8 cellular contexts compared by ENCODE assay signal in the genomic region with DNA sequence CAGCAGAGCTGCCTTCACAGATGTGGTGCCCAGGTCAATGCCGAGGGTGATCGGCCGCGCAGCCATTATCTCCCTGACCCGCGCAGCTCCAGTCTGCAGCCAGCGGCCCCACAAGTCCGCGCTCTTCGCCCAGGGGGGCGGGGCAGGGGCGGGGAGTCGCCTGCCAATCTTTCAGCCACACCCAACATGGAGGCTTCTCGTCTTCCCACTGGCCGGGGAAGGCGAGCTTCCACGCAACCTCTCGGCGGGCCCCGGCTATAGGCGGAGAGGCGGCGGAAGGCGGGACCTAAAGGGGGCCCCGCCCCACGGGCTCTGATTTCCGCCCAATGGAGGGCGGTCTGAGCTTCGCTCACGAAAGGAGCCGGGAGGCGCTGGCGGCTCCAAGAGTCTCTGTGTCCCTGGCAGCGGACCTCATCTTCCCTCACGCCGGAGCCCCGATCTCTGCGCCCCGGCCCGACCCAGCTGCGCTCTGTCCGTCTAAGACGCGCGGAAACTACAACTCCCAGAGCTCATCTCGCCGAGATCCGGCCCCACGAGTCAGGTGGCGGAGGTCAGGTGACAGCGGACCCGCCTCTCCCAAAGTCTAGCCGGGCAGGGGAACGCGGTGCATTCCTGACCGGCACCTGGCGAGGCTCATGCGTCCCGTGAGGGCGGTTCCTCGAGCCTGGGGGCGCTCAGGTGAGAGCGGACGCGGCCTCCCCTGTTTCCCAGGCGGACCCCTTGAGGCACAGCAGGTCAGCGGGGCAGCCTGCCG. TPM values are rescaled to one million over a fixed set of nuclear protein-coding genes. Genes with fewer than 3 reads are reported as not detected.
DNase-seq lines count a peak whose midpoint lies in the region; ATAC-seq, FAIRE-seq and TF ChIP-seq lines count a peak whose summit lies in the region.

Gene CTNS (plus strand): TSS at position 607 of the 754 bp plus-strand sequence. CDS start 3,447 bp downstream, outside the sequence.
A gene with protein sequence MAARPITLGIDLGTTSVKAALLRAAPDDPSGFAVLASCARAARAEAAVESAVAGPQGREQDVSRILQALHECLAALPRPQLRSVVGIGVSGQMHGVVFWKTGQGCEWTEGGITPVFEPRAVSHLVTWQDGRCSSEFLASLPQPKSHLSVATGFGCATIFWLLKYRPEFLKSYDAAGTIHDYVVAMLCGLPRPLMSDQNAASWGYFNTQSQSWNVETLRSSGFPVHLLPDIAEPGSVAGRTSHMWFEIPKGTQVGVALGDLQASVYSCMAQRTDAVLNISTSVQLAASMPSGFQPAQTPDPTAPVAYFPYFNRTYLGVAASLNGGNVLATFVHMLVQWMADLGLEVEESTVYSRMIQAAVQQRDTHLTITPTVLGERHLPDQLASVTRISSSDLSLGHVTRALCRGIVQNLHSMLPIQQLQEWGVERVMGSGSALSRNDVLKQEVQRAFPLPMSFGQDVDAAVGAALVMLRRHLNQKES (minus strand): TSS at position 97 of the 754 bp plus-strand sequence. CDS start 31 bp downstream, at position 66.

- peak within 1 kb of the TSS; percentile 89 to 97 (median 90) for H3K4me3 ChIP-seq in HepG2 (replicated peaks in 1 of 3; ENCODE audit: insufficient read depth in 1 of 3, low read depth in 2 of 3, low read length in 3 of 3)

- TF ChIP-seq EP300 in HepG2 (IDR thresholded peaks at IDR 0.05; ENCODE audit: low read depth in 2 of 2, low read length in 2 of 2) (no peak; a peak in 1 of 4 replicates), HepG2 (CRISPR knock-in tag; IDR thresholded peaks at IDR 0.05; ENCODE audit: borderline replicate concordance) (no peak)

- ATAC-seq in GM19395 (IDR thresholded peaks at IDR 0.05; ENCODE audit: unreplicated experiment) = peak; percentile 91
- ATAC-seq in HG03565 (IDR thresholded peaks at IDR 0.05; ENCODE audit: unreplicated experiment) = peak; percentile 82
- ATAC-seq in HepG2 = peak; percentile 91

- H2AFZ ChIP-seq in HepG2 (ENCODE audit: low read length) = no peak within 1 kb of the TSS

- peak; percentile 91 to 98 for TF ChIP-seq POLR2A in HepG2 (IDR thresholded peaks at IDR 0.05; ENCODE audit: insufficient read depth in 1 of 2, low read depth in 2 of 2, low read length in 2 of 2)

- no peaks in the 10 kb centered on the region; a peak in 1 of 5 replicates for H3K27me3 ChIP-seq in HepG2 (ENCODE audit: control insufficient read depth in 1 of 2, insufficient read depth in 2 of 2, low read length in 2 of 2)

- intact Hi-C loops in HepG2 (cut with micrococcal nuclease; ENCODE audit: unreplicated experiment) = no loop called here

- POLR2A ChIA-PET in HepG2 (lab: Yijun Ruan, JAX) = interaction anchor here (0.6 to 2.4 kb wide), 20 partner anchors 9 to 950 kb away, joined by 3 to 74 read pairs (median 6); partner anchors contain the start of genes CYB5D2, EMC6, HASPIN and TAX1BP3

- H3K9ac ChIP-seq in HepG2 (ENCODE audit: insufficient read depth, low read depth, low read length) = peak within 1 kb of the TSS; percentile 96

- no TSS peak for BruUV-seq in HepG2 (replicated peaks; lab: Mats Ljungman, UMichigan)

- in situ Hi-C loops in HepG2 (cut with HindIII; ENCODE audit: extremely low pct_ligation_motif_present, low pct_unique_long_range_greater_than_20kb) = no loop called here

- peak; percentile 80 for DNase-seq in NCI-H774 (lab: John Stamatoyannopoulos, UW)
- peak; percentile 90 to 92 for DNase-seq in activated CD4-positive, alpha-beta T cell treated with anti-CD3 and anti-CD28 coated beads, Interleukin-2, amount 50 U/mL, for 4 hours
- DNase-seq in dermis blood vessel endothelial cell = peak; percentile 97
- peak; percentile 95 for DNase-seq in HepG2 (ENCODE audit: low spot score)
- peak; percentile 93 for DNase-seq in stimulated activated CD4-positive, alpha-beta T cell treated with anti-CD3 and anti-CD28 coated beads, Interleukin-4, amount 100 ng/mL, for 1 hour

- H4K20me1 ChIP-seq in HepG2 (ENCODE audit: insufficient read depth, low read length) = peaks cover 13% of the 10 kb centered on the region

- TF ChIP-seq CTCF in C4-2B (conservative IDR thresholded peaks at IDR 0.05) (no peak), HepG2 (CRISPR knock-in tag; IDR thresholded peaks at IDR 0.05) (no peak)

- FAIRE-seq in HepG2 (lab: Jason Lieb, UNC) = peak; percentile 81

- H3K36me3 ChIP-seq in HepG2 (replicated peaks in 1 of 2; ENCODE audit: control insufficient read depth in 1 of 2, insufficient read depth in 2 of 2, low read length in 2 of 2) = peaks cover 3 to 9% of the 10 kb centered on the region in 2 experiments; a peak in 3 of 5 replicates

- TF ChIP-seq RAD21 in HepG2 (CRISPR knock-in tag; IDR thresholded peaks at IDR 0.05) = no peak; the same call in 1 of the 2 replicates

- H3K4me2 ChIP-seq in HepG2 (ENCODE audit: low read depth, low read length) = peak within 1 kb of the TSS; percentile 93

- H3K9me3 ChIP-seq in HepG2 (ENCODE audit: low read length) = no peaks in the 10 kb centered on the region

- CTCF ChIA-PET in HepG2 (lab: Yijun Ruan, JAX; ENCODE audit: low intra/inter-chr PET ratio, low total read pairs) = no interaction called here

- H3K79me2 ChIP-seq in HepG2 (ENCODE audit: insufficient read depth, low read length) = peaks cover 24% of the 10 kb centered on the region

- peaks cover 63% of the 10 kb centered on the region for H3K4me1 ChIP-seq in HepG2 (ENCODE audit: insufficient read depth, low read length)

- WGBS in HepG2 (ENCODE audit: low lambda C conversion rate) = 1% methylated on average over 16 of the region's 68 CpGs

- H3K27ac ChIP-seq in C4-2B (peak within 1 kb of the TSS; percentile 88), HepG2 (ENCODE audit: extremely low read length, insufficient read depth, low read length) (peak within 1 kb of the TSS; percentile 98)

TF ChIP-seq in HepG2, 621 proteins besides CTCF, POLR2A, EP300 and RAD21 (continues in another document):
- TF ChIP-seq YEATS2 (CRISPR knock-in tag; IDR thresholded peaks at IDR 0.05; ENCODE audit: borderline replicate concordance) (peak; percentile 36), DBP (CRISPR knock-in tag; IDR thresholded peaks at IDR 0.05; ENCODE audit: not compliant biosample characterization) (no peak), BCL6 (CRISPR knock-in tag; IDR thresholded peaks at IDR 0.05) (peak; percentile 33)

RNA-seq across cellular contexts. Expression of gene CTNS, which starts in this region (rescaled TPM):
- 28.2 and 37.8 TPM in 2 replicates for total RNA-seq in dermis blood vessel endothelial cell
- total RNA-seq in HepG2 (2016; rRNA removed; fragmentation: Illumina TruSeq; extraction: Trizol) = 6.5 and 13.7 TPM in 2 replicates
- total RNA-seq in HepG2 (2016; cell fraction: cytosol; rRNA removed; fragmentation: Illumina TruSeq; extraction: Trizol; ENCODE audit: low read depth) = 1.8 and 2.6 TPM in 2 replicates
- total RNA-seq in HepG2 (2016; cell fraction: insoluble cytoplasmic fraction; rRNA removed; fragmentation: Illumina TruSeq; extraction: Trizol) = 9.9 and 14.3 TPM in 2 replicates
- total RNA-seq in HepG2 (2016; cell fraction: membrane; rRNA removed; fragmentation: Illumina TruSeq; extraction: Trizol) = 6.1 and 6.2 TPM in 2 replicates
- total RNA-seq in HepG2 (2016; cell fraction: nucleus; rRNA removed; fragmentation: Illumina TruSeq; extraction: Trizol) = 11.2 and 14.3 TPM in 2 replicates
- 9.5 and 13.0 TPM in 2 replicates for polyA plus RNA-seq in HepG2 (2011; rRNA removed)
- polyA plus RNA-seq in HepG2 (2011; cell fraction: cytosol; rRNA removed) = 9.4 and 10.3 TPM in 2 replicates
- polyA plus RNA-seq in HepG2 (2011; cell fraction: nucleus; rRNA removed) = 20.7 and 23.6 TPM in 2 replicates
- 8.5 and 12.6 TPM in 2 replicates for polyA plus RNA-seq in HepG2 (2012)
- 2.0 and 2.2 TPM in 2 replicates for polyA plus RNA-seq in HepG2 (2016; cell fraction: cytosol; fragmentation: Illumina TruSeq; extraction: Trizol; ENCODE audit: low read depth)
- polyA plus RNA-seq in HepG2 (2016; cell fraction: insoluble cytoplasmic fraction; fragmentation: Illumina TruSeq; extraction: Trizol; ENCODE audit: low read depth) = 7.3 and 8.2 TPM in 2 replicates
- polyA plus RNA-seq in HepG2 (2016; cell fraction: membrane; fragmentation: Illumina TruSeq; extraction: Trizol; ENCODE audit: low read depth) = 4.5 and 5.9 TPM in 2 replicates
- polyA plus RNA-seq in HepG2 (2016; cell fraction: nucleus; fragmentation: Illumina TruSeq; extraction: Trizol; ENCODE audit: insufficient read depth, low read depth) = 20.2 and 21.3 TPM in 2 replicates
- 10.3 and 11.2 TPM in 2 replicates for polyA minus RNA-seq in HepG2 (2011; rRNA and poly(A)+ RNA removed; ENCODE audit: low replicate concordance)
- 5.1 and 6.0 TPM in 2 replicates for polyA minus RNA-seq in HepG2 (2011; cell fraction: cytosol; rRNA and poly(A)+ RNA removed)
- polyA minus RNA-seq in HepG2 (2011; cell fraction: nucleus; rRNA and poly(A)+ RNA removed) = 9.7 TPM in 2 replicates

RNA-seq across cellular contexts. Expression of the second gene that starts in this region (rescaled TPM):
- total RNA-seq in dermis blood vessel endothelial cell (21.8 and 29.0 TPM in 2 replicates), HepG2 (2016; rRNA removed; fragmentation: Illumina TruSeq; extraction: Trizol) (25.2 and 30.9 TPM in 2 replicates)
- total RNA-seq in HepG2 (2016; cell fraction: cytosol; rRNA removed; fragmentation: Illumina TruSeq; extraction: Trizol; ENCODE audit: low read depth) = 3.5 and 3.8 TPM in 2 replicates
- 25.0 and 28.4 TPM in 2 replicates for total RNA-seq in HepG2 (2016; cell fraction: insoluble cytoplasmic fraction; rRNA removed; fragmentation: Illumina TruSeq; extraction: Trizol)
- 7.6 and 8.2 TPM in 2 replicates for total RNA-seq in HepG2 (2016; cell fraction: membrane; rRNA removed; fragmentation: Illumina TruSeq; extraction: Trizol)
- 20.4 and 24.0 TPM in 2 replicates for total RNA-seq in HepG2 (2016; cell fraction: nucleus; rRNA removed; fragmentation: Illumina TruSeq; extraction: Trizol)
- 16.2 and 20.4 TPM in 2 replicates for polyA plus RNA-seq in HepG2 (2011; rRNA removed)
- polyA plus RNA-seq in HepG2 (2011; cell fraction: cytosol; rRNA removed) = 16.1 and 16.7 TPM in 2 replicates
- 27.2 and 28.1 TPM in 2 replicates for polyA plus RNA-seq in HepG2 (2011; cell fraction: nucleus; rRNA removed)
- 13.6 and 14.5 TPM in 2 replicates for polyA plus RNA-seq in HepG2 (2012)
- polyA plus RNA-seq in HepG2 (2016; cell fraction: cytosol; fragmentation: Illumina TruSeq; extraction: Trizol; ENCODE audit: low read depth) = 1.1 and 1.2 TPM in 2 replicates
- polyA plus RNA-seq in HepG2 (2016; cell fraction: insoluble cytoplasmic fraction; fragmentation: Illumina TruSeq; extraction: Trizol; ENCODE audit: low read depth) = 18.4 and 20.4 TPM in 2 replicates
- 2.5 and 3.0 TPM in 2 replicates for polyA plus RNA-seq in HepG2 (2016; cell fraction: membrane; fragmentation: Illumina TruSeq; extraction: Trizol; ENCODE audit: low read depth)
- polyA plus RNA-seq in HepG2 (2016; cell fraction: nucleus; fragmentation: Illumina TruSeq; extraction: Trizol; ENCODE audit: insufficient read depth, low read depth) = 24.9 and 27.7 TPM in 2 replicates
- polyA minus RNA-seq in HepG2 (2011; rRNA and poly(A)+ RNA removed; ENCODE audit: low replicate concordance) = 24.9 and 63.4 TPM in 2 replicates
- polyA minus RNA-seq in HepG2 (2011; cell fraction: cytosol; rRNA and poly(A)+ RNA removed) = 15.3 and 17.2 TPM in 2 replicates
- 33.7 and 38.2 TPM in 2 replicates for polyA minus RNA-seq in HepG2 (2011; cell fraction: nucleus; rRNA and poly(A)+ RNA removed)

Comparison
In these comparisons a context has a peak if more than half of its experiments do, and no peak if none do; other contexts are left out.
1. Peak in every context shown above with its lines: DNase-seq, ATAC-seq, H3K4me3 ChIP-seq and H3K27ac ChIP-seq.